10 cellular contexts compared by ENCODE assay signal in genomic region chr17:1422907-1423306, GRCh38. TPM values are rescaled to one million over a fixed set of nuclear protein-coding genes. Genes with fewer than 3 reads are reported as not detected.
DNase-seq lines count a peak whose midpoint lies in the region; ATAC-seq, FAIRE-seq and TF ChIP-seq lines count a peak whose summit lies in the region.
"Had no signal": no experiment of that assay in that cellular context is flagged by ENCODE, and none has a peak within 500 bp of the region (broad histone marks: within the 10 kb centered on the region; RNA-seq: fewer than 3 reads in every experiment).

No MANE protein-coding gene starts in this region.

- peak; percentile 53 for ATAC-seq in activated CD4-positive, CD25-positive, alpha-beta regulatory T cell treated with anti-CD3 and anti-CD28 coated beads, Interleukin-2, amount 50 U/mL, for 24 hours
- peak; percentile 98 for ATAC-seq in activated T-helper 17 cell treated with anti-CD3 and anti-CD28 coated beads, Interleukin-2, amount 50 U/mL, for 72 hours (replicated peaks)
- ATAC-seq in Right ventricle myocardium superior (ENCODE audit: poor library complexity) (peak; percentile 72), GM21367 (IDR thresholded peaks at IDR 0.05; ENCODE audit: unreplicated experiment) (no peak)
- peak; percentile 51 for ATAC-seq in stimulated activated effector memory CD8-positive, alpha-beta T cell treated with anti-CD3 and anti-CD28 coated beads, Interleukin-12 subunit alpha, Interleukin-12 subunit beta, amount 100 ng/mL, for 72 hours

- intact Hi-C loops in Right ventricle myocardium superior (cut with DNase I) = no loop called here

- H3K27me3 Mint-ChIP-seq in activated T-helper 17 cell treated with anti-CD3 and anti-CD28 coated beads, Interleukin-2, amount 50 U/mL, for 72 hours = no peaks in the 10 kb centered on the region
- H3K27me3 Mint-ChIP-seq: B cell had no signal

- peaks cover 73% of the 10 kb centered on the region for H3K36me3 Mint-ChIP-seq in activated T-helper 17 cell treated with anti-CD3 and anti-CD28 coated beads, Interleukin-2, amount 50 U/mL, for 72 hours (ENCODE audit: low read depth)
- peaks cover 87% of the 10 kb centered on the region for H3K36me3 Mint-ChIP-seq in stimulated activated effector memory CD8-positive, alpha-beta T cell treated with anti-CD3 and anti-CD28 coated beads, Interleukin-12 subunit alpha, Interleukin-12 subunit beta, amount 100 ng/mL, for 72 hours

- no peak for TF ChIP-seq POLR2A in GM12891 (IDR thresholded peaks at IDR 0.05; ENCODE audit: low read depth, low read length)

- no peaks in the 10 kb centered on the region for H3K9me3 Mint-ChIP-seq in activated T-helper 17 cell treated with anti-CD3 and anti-CD28 coated beads, Interleukin-2, amount 50 U/mL, for 72 hours
- no peaks in the 10 kb centered on the region for H3K9me3 Mint-ChIP-seq in stimulated activated effector memory CD8-positive, alpha-beta T cell treated with anti-CD3 and anti-CD28 coated beads, Interleukin-12 subunit alpha, Interleukin-12 subunit beta, amount 100 ng/mL, for 72 hours

- FAIRE-seq in GM12891 (lab: Jason Lieb, UNC) = no peak

- H3K4me3 Mint-ChIP-seq in activated T-helper 17 cell treated with anti-CD3 and anti-CD28 coated beads, Interleukin-2, amount 50 U/mL, for 72 hours = peak overlapping the region; percentile 13
- no peak overlapping the region for H3K4me3 Mint-ChIP-seq in stimulated activated effector memory CD8-positive, alpha-beta T cell treated with anti-CD3 and anti-CD28 coated beads, Interleukin-12 subunit alpha, Interleukin-12 subunit beta, amount 100 ng/mL, for 72 hours
- H3K4me3 Mint-ChIP-seq: B cell had no signal

- peaks cover 22% of the 10 kb centered on the region for H3K4me1 Mint-ChIP-seq in activated T-helper 17 cell treated with anti-CD3 and anti-CD28 coated beads, Interleukin-2, amount 50 U/mL, for 72 hours
- peaks cover 24% of the 10 kb centered on the region for H3K4me1 Mint-ChIP-seq in stimulated activated effector memory CD8-positive, alpha-beta T cell treated with anti-CD3 and anti-CD28 coated beads, Interleukin-12 subunit alpha, Interleukin-12 subunit beta, amount 100 ng/mL, for 72 hours

- DNase-seq in activated CD4-positive, CD25-positive, alpha-beta regulatory T cell treated with anti-CD3 and anti-CD28 coated beads, Interleukin-2, amount 50 U/mL, for 72 hours = no peak
- DNase-seq in Right ventricle myocardium superior = no peak
- no peak for DNase-seq in stimulated activated effector memory CD8-positive, alpha-beta T cell treated with anti-CD3 and anti-CD28 coated beads, Interleukin-12 subunit alpha, Interleukin-12 subunit beta, amount 100 ng/mL, for 72 hours (ENCODE audit: low spot score in 2 of 2)
- no peak for DNase-seq in GM12891 (ENCODE audit: insufficient read length, low spot score)
- DNase-seq in DMS79 (lab: John Stamatoyannopoulos, UW) = no peak
- DNase-seq: midbrain had no signal

- peak overlapping the region; percentile 67 for H3K27ac Mint-ChIP-seq in activated T-helper 17 cell treated with anti-CD3 and anti-CD28 coated beads, Interleukin-2, amount 50 U/mL, for 72 hours
- H3K27ac Mint-ChIP-seq in stimulated activated effector memory CD8-positive, alpha-beta T cell treated with anti-CD3 and anti-CD28 coated beads, Interleukin-12 subunit alpha, Interleukin-12 subunit beta, amount 100 ng/mL, for 72 hours = peak overlapping the region; percentile 79
- H3K27ac Mint-ChIP-seq: B cell had no signal

TF ChIP-seq in GM12891, 5 proteins besides CTCF, POLR2A, EP300 and RAD21:
- TF ChIP-seq SPI1 (IDR thresholded peaks at IDR 0.05; ENCODE audit: low read depth, low read length) (no peak), PAX5 (IDR thresholded peaks at IDR 0.05; ENCODE audit: insufficient read depth, low read length, severe bottlenecking) (no peak), POU2F2 (IDR thresholded peaks at IDR 0.05; ENCODE audit: low read depth, low read length) (no peak), TAF1 (IDR thresholded peaks at IDR 0.05; ENCODE audit: low read depth, low read length) (no peak), POLR2AphosphoS5 (IDR thresholded peaks at IDR 0.05; ENCODE audit: low read depth, low read length) (no peak)

RNA-seq across cellular contexts. Expression of gene YWHAE, which starts 22.9 kb away (rescaled TPM):
- total RNA-seq in activated T-helper 17 cell treated with anti-CD3 and anti-CD28 coated beads, Interleukin-2, amount 50 U/mL, for 72 hours = 100 to 1,000 TPM; 247 to 515 TPM
- total RNA-seq in Right ventricle myocardium superior = 613 TPM
- 434 TPM for polyA plus RNA-seq in GM12891 (2012; ENCODE audit: low read depth, missing spikeins)

RNA-seq across cellular contexts. Expression of gene CRK, which starts 33.1 kb away (rescaled TPM):
- total RNA-seq in activated T-helper 17 cell treated with anti-CD3 and anti-CD28 coated beads, Interleukin-2, amount 50 U/mL, for 72 hours = 10 to 100 TPM; 15.5 to 21.6 TPM
- total RNA-seq in Right ventricle myocardium superior = 36.0 TPM
- 4.2 TPM for polyA plus RNA-seq in GM12891 (2012; ENCODE audit: low read depth, missing spikeins)
